8 cellular contexts compared by ENCODE assay signal in genomic region chr21:36060159-36060921, GRCh38. TPM values are rescaled to one million over a fixed set of nuclear protein-coding genes. Genes with fewer than 3 reads are reported as not detected.
A peak's percentile ranks its signal among the peaks of the same experiment; 100 is the strongest.
DNase-seq lines count a peak whose midpoint lies in the region; ATAC-seq and TF ChIP-seq lines count a peak whose summit lies in the region.

SETD4 (minus strand) TSS chr21:36060526; CDS start chr21:36058888, 1,638 bp downstream.

- H3K4me3 ChIP-seq in SU-DHL-6 (ENCODE audit: insufficient read depth, low read length, poor library complexity, severe bottlenecking) (peak within 1 kb of the TSS; percentile 88), parathyroid adenoma (ENCODE audit: low read depth, low read length) (peak within 1 kb of the TSS; percentile 100), tibial nerve (peak within 1 kb of the TSS; percentile 56 to 91 (median 84))

- no peaks in the 10 kb centered on the region for H3K9me2 ChIP-seq in SU-DHL-6 (replicated peaks; ENCODE audit: insufficient read depth, low read length)

- H3K4me1 ChIP-seq in parathyroid adenoma (no peaks in the 10 kb centered on the region), tibial nerve (peaks cover 0 to 28% (median 7%) of the 10 kb centered on the region in 4 donors)

- peak; percentile 66 to 90 for TF ChIP-seq EP300 in tibial nerve (IDR thresholded peaks at IDR 0.05)

- H3K36me3 Mint-ChIP-seq in activated naive CD8-positive, alpha-beta T cell treated with anti-CD3 and anti-CD28 coated beads, Interleukin-2, amount 10 ng/mL, durations not matched to agents 7 days and 5 days = peaks cover 15% of the 10 kb centered on the region

- peaks cover 5% of the 10 kb centered on the region; the same call in 1 of the 2 replicates for H3K79me2 ChIP-seq in SU-DHL-6 (ENCODE audit: insufficient read depth, low read length)
- H3K79me2 ChIP-seq in parathyroid adenoma = no peaks in the 10 kb centered on the region

- TF ChIP-seq POLR2A in GM10847 (IDR thresholded peaks at IDR 0.05; ENCODE audit: extremely low read depth, insufficient read length) (peak; percentile 93), tibial nerve (IDR thresholded peaks at IDR 0.05) (peak; percentile 63 to 83)

- peak within 1 kb of the TSS; percentile 90 for H3K4me3 Mint-ChIP-seq in activated naive CD8-positive, alpha-beta T cell treated with anti-CD3 and anti-CD28 coated beads, Interleukin-2, amount 10 ng/mL, durations not matched to agents 7 days and 5 days

- POLR2A ChIA-PET in activated naive CD8-positive, alpha-beta T cell treated with anti-CD3 and anti-CD28 coated beads, Interleukin-2, amount 10 ng/mL, durations not matched to agents 7 days and 5 days (lab: Charles Lee) = interaction anchor here (0.7 to 2.8 kb wide), 11 partner anchors 10 to 1207 kb away, joined by 3 to 43 read pairs (median 4); partner anchors contain the start of genes CBR1, MORC3 and VPS26C

- H2AFZ ChIP-seq in SU-DHL-6 (ENCODE audit: low read depth, low read length, severe bottlenecking) (peak within 1 kb of the TSS; percentile 88), parathyroid adenoma (peak within 1 kb of the TSS; percentile 89)

- intact Hi-C loops in Right ventricle myocardium superior (cut with DNase I) = no loop called here

- 0% methylated on average over 43 to 46 of the region's 57 CpGs for WGBS in tibial nerve, 2 donors

- H3K9me3 Mint-ChIP-seq in activated naive CD8-positive, alpha-beta T cell treated with anti-CD3 and anti-CD28 coated beads, Interleukin-2, amount 10 ng/mL, durations not matched to agents 7 days and 5 days = no peaks in the 10 kb centered on the region

- peak within 1 kb of the TSS; percentile 96 for H3K27ac Mint-ChIP-seq in activated naive CD8-positive, alpha-beta T cell treated with anti-CD3 and anti-CD28 coated beads, Interleukin-2, amount 10 ng/mL, durations not matched to agents 7 days and 5 days

- H3K9me3 ChIP-seq in SU-DHL-6 (ENCODE audit: insufficient read depth, low read length) (no peaks in the 10 kb centered on the region), parathyroid adenoma (ENCODE audit: control insufficient read depth, low read length) (no peaks in the 10 kb centered on the region), tibial nerve (no peaks in the 10 kb centered on the region)

- H3K27ac ChIP-seq in SU-DHL-6 (ENCODE audit: low read depth, low read length) = peak within 1 kb of the TSS; percentile 88
- peak within 1 kb of the TSS; percentile 85 for H3K27ac ChIP-seq in parathyroid adenoma
- H3K27ac ChIP-seq in tibial nerve = peak within 1 kb of the TSS; percentile 74 to 93 (median 92)

- H3F3A ChIP-seq in SU-DHL-6 (ENCODE audit: insufficient read depth) = no peaks in the 10 kb centered on the region

- H3K9ac ChIP-seq in SU-DHL-6 (ENCODE audit: low read length) = peak within 1 kb of the TSS; percentile 75
- H3K9ac ChIP-seq in parathyroid adenoma = peak within 1 kb of the TSS; percentile 29

- peak; percentile 79 for DNase-seq in NCI-H128 (lab: John Stamatoyannopoulos, UW; ENCODE audit: unreplicated experiment)
- peak; percentile 97 for DNase-seq in activated naive CD8-positive, alpha-beta T cell treated with anti-CD3 and anti-CD28 coated beads, Interleukin-2, amount 10 ng/mL, durations not matched to agents 7 days and 5 days
- DNase-seq in Right ventricle myocardium superior = peak; percentile 94
- peak; percentile 78 to 80 for DNase-seq in tibial nerve (ENCODE audit: low spot score in 2 of 2)

- H3K36me3 ChIP-seq in SU-DHL-6 (ENCODE audit: low read length) (peaks cover 11% of the 10 kb centered on the region; the same call in 1 of the 2 replicates), parathyroid adenoma (ENCODE audit: control insufficient read depth, insufficient read depth, low read length) (no peaks in the 10 kb centered on the region), tibial nerve (peaks cover 0 to 33% (median 12%) of the 10 kb centered on the region in 3 donors)

- no peak for TF ChIP-seq CTCF in SU-DHL-6 (IDR thresholded peaks at IDR 0.05; ENCODE audit: insufficient read depth, low read length, poor library complexity, severe bottlenecking)
- TF ChIP-seq CTCF in parathyroid adenoma (IDR thresholded peaks at IDR 0.05) = no peak
- peak in 2 of 5 experiments; percentile 6 to 31 for TF ChIP-seq CTCF in tibial nerve (IDR thresholded peaks at IDR 0.05)

- no peaks in the 10 kb centered on the region for H4K20me1 ChIP-seq in SU-DHL-6 (ENCODE audit: low read depth, low read length)

- ATAC-seq in HG02678 (IDR thresholded peaks at IDR 0.05; ENCODE audit: unreplicated experiment) (peak; percentile 89), Right ventricle myocardium superior (ENCODE audit: poor library complexity) (peak; percentile 99)
- ATAC-seq in activated naive CD8-positive, alpha-beta T cell treated with anti-CD3 and anti-CD28 coated beads, Interleukin-2, amount 10 ng/mL, durations not matched to agents 7 days and 5 days (ENCODE audit: low read depth) = peak; percentile 90

- no peaks in the 10 kb centered on the region for H3K27me3 ChIP-seq in SU-DHL-6 (ENCODE audit: low read length)
- H3K27me3 ChIP-seq in parathyroid adenoma (ENCODE audit: control insufficient read depth, insufficient read depth, low read length) = no peaks in the 10 kb centered on the region
- H3K27me3 ChIP-seq in tibial nerve = no peaks in the 10 kb centered on the region

- peak within 1 kb of the TSS; percentile 86 for H3K4me2 ChIP-seq in SU-DHL-6 (ENCODE audit: low read depth, low read length, poor library complexity, severe bottlenecking)
- H3K4me2 ChIP-seq in parathyroid adenoma (ENCODE audit: low read length) = peak within 1 kb of the TSS; percentile 94

- no peaks in the 10 kb centered on the region for H3K27me3 Mint-ChIP-seq in activated naive CD8-positive, alpha-beta T cell treated with anti-CD3 and anti-CD28 coated beads, Interleukin-2, amount 10 ng/mL, durations not matched to agents 7 days and 5 days

- H3K4me1 Mint-ChIP-seq in activated naive CD8-positive, alpha-beta T cell treated with anti-CD3 and anti-CD28 coated beads, Interleukin-2, amount 10 ng/mL, durations not matched to agents 7 days and 5 days = peaks cover 15% of the 10 kb centered on the region

RNA-seq across cellular contexts. Expression of gene SETD4, which starts in this region (rescaled TPM):
- total RNA-seq in activated naive CD8-positive, alpha-beta T cell treated with anti-CD3 and anti-CD28 coated beads, Interleukin-2, amount 10 ng/mL, durations not matched to agents 7 days and 5 days = 10 to 100 TPM; 20.5 to 29.7 TPM
- total RNA-seq in Right ventricle myocardium superior (10.7 TPM), tibial nerve (10 to 100 TPM; 27.6 to 41.1 (median 31.1) TPM)

Comparison
In these comparisons a context has a peak if more than half of its experiments do, and no peak if none do; other contexts are left out.
1. Peak in every context shown above with its lines: DNase-seq, ATAC-seq, H3K4me3 ChIP-seq and H3K27ac ChIP-seq.